8 cellular contexts compared by ENCODE assay signal in genomic region chr14:49623387-49623786, GRCh38. TPM values are rescaled to one million over a fixed set of nuclear protein-coding genes. Genes with fewer than 3 reads are reported as not detected.
A peak's percentile ranks its signal among the peaks of the same experiment; 100 is the strongest.
DNase-seq lines count a peak whose midpoint lies in the region; ATAC-seq, FAIRE-seq and TF ChIP-seq lines count a peak whose summit lies in the region.

No MANE protein-coding gene starts in this region.

- H3K4me1 Mint-ChIP-seq in activated naive CD8-positive, alpha-beta T cell (ENCODE audit: low read depth) = peaks cover 60% of the 10 kb centered on the region

- ATAC-seq in A549 (no peak), GM21619 (IDR thresholded peaks at IDR 0.05; ENCODE audit: unreplicated experiment) (no peak), pancreas (no peak)

- POLR2A ChIA-PET in A549 (lab: Yijun Ruan, JAX) = no interaction called here

- H3K9me3 Mint-ChIP-seq in activated naive CD8-positive, alpha-beta T cell (ENCODE audit: low read depth) = no peaks in the 10 kb centered on the region

- TF ChIP-seq RAD21 in A549 (conservative IDR thresholded peaks at IDR 0.05 in 1 of 2, IDR thresholded peaks at IDR 0.05 in 1 of 2) = no peak

- TF ChIP-seq EP300 in A549 (IDR thresholded peaks at IDR 0.05) = no peak

- H3K4me1 ChIP-seq in A549 (peaks cover 41% of the 10 kb centered on the region), HAP-1 (peaks cover 16% of the 10 kb centered on the region), keratinocyte (ENCODE audit: control insufficient read depth, extremely low read depth, insufficient read depth, low read length) (peaks cover 35% of the 10 kb centered on the region), pancreas (peaks cover 4 to 23% (median 18%) of the 10 kb centered on the region in 3 donors)

- CTCF ChIA-PET in A549 (lab: Yijun Ruan, JAX) = interaction anchor here (1.2 to 5.2 kb wide), 4 partner anchors 10 to 144 kb away, joined by 3 to 55 read pairs (median 5); partner anchors contain the start of genes DNAAF2, KLHDC2, LRR1 and RPS29

- no peak for TF ChIP-seq CTCF in A549 (IDR thresholded peaks at IDR 0.05)
- no peak for TF ChIP-seq CTCF in keratinocyte (optimal IDR thresholded peaks at IDR 0.05 in 1 of 3, IDR thresholded peaks at IDR 0.05 in 1 of 3, conservative IDR thresholded peaks at IDR 0.05 in 1 of 3; ENCODE audit: extremely low read depth in 1 of 3, insufficient read depth in 2 of 3, low read length in 3 of 3)
- TF ChIP-seq CTCF in GM10266 (IDR thresholded peaks at IDR 0.05; ENCODE audit: control insufficient read depth, insufficient read depth, low read depth, missing control alignments) = no peak
- no peak for TF ChIP-seq CTCF in pancreas (IDR thresholded peaks at IDR 0.05)

- FAIRE-seq in A549 (lab: Jason Lieb, UNC) (no peak), keratinocyte (lab: Jason Lieb, UNC) (no peak), pancreas (lab: Jason Lieb, UNC) (no peak)

- H3K4me3 Mint-ChIP-seq in activated naive CD8-positive, alpha-beta T cell = peak overlapping the region; percentile 97

- H3K9ac ChIP-seq in keratinocyte (ENCODE audit: control insufficient read depth, extremely low read depth, insufficient read depth, low read length) = peak overlapping the region; percentile 100

- no peaks in the 10 kb centered on the region for H3K27me3 ChIP-seq in HAP-1 (ENCODE audit: low read depth)
- H3K27me3 ChIP-seq in keratinocyte (ENCODE audit: control insufficient read depth, extremely low read depth, insufficient read depth, low read length) = no peaks in the 10 kb centered on the region
- H3K27me3 ChIP-seq in pancreas = no peaks in the 10 kb centered on the region

- H3K9me3 ChIP-seq in A549 (no peaks in the 10 kb centered on the region), HAP-1 (no peaks in the 10 kb centered on the region), keratinocyte (ENCODE audit: control insufficient read depth, low read depth, low read length) (no peaks in the 10 kb centered on the region), pancreas (no peaks in the 10 kb centered on the region)

- peaks cover 7% of the 10 kb centered on the region for H4K20me1 ChIP-seq in keratinocyte (ENCODE audit: control insufficient read depth, extremely low read depth, insufficient read depth, low read length)

- H3K79me2 ChIP-seq in keratinocyte (ENCODE audit: control insufficient read depth, insufficient read depth, low read length) = peaks cover 65% of the 10 kb centered on the region

- no peaks in the 10 kb centered on the region for H3K27me3 Mint-ChIP-seq in activated naive CD8-positive, alpha-beta T cell

- in situ Hi-C loops in HAP-1 (cut with MboI; ENCODE audit: low sequenced_read_pairs) = no loop called here

- no peak for TF ChIP-seq POLR2A in A549 (IDR thresholded peaks at IDR 0.05; ENCODE audit: low read length)

- H3K27ac Mint-ChIP-seq in activated naive CD8-positive, alpha-beta T cell = peak overlapping the region; percentile 75

- H3K4me3 ChIP-seq in A549 (no peak overlapping the region), HAP-1 (peak overlapping the region; percentile 83), keratinocyte (ENCODE audit: control insufficient read depth in 2 of 3, extremely low read depth in 1 of 3, insufficient read depth in 2 of 3, low read depth in 1 of 3, low read length in 3 of 3) (peak overlapping the region in 2 of 3 experiments; percentile 34 to 44), pancreas (peak overlapping the region in 2 of 4 donors; percentile 60 to 82)

- H3K36me3 ChIP-seq in HAP-1 (replicated peaks) (peaks cover 23% of the 10 kb centered on the region), keratinocyte (ENCODE audit: control insufficient read depth in 2 of 2, extremely low read depth in 1 of 2, insufficient read depth in 2 of 2, low read length in 2 of 2) (peaks cover 0 to 8% of the 10 kb centered on the region in 2 experiments), pancreas (no peaks in the 10 kb centered on the region)

- dilution Hi-C loops in keratinocyte (cut with MboI; ENCODE audit: extremely low pct_ligation_motif_present, low sequenced_read_pairs) = no loop called here

- no peak overlapping the region for H2AFZ ChIP-seq in keratinocyte (ENCODE audit: control insufficient read depth, low read length)

- H3K4me2 ChIP-seq in A549 = peak overlapping the region; percentile 94
- H3K4me2 ChIP-seq in keratinocyte (ENCODE audit: control insufficient read depth, extremely low read depth, insufficient read depth, low read depth, low read length) = peak overlapping the region; percentile 100

- no peaks in the 10 kb centered on the region for H3K9me1 ChIP-seq in keratinocyte (ENCODE audit: control insufficient read depth, extremely low read depth, insufficient read depth, low read length)

- DNase-seq in A549 (ENCODE audit: low read depth in 1 of 2, low spot score in 1 of 2) (no peak), HAP-1 (ENCODE audit: low spot score in 2 of 2) (no peak), keratinocyte (ENCODE audit: low read depth, low spot score) (no peak), GM10266 (ENCODE audit: extremely low spot score) (no peak), head of caudate nucleus (no peak), pancreas (no peak)

- H3K27ac ChIP-seq in A549 (no peak overlapping the region), keratinocyte (ENCODE audit: control insufficient read depth, insufficient read depth, low read length) (peak overlapping the region; percentile 99), pancreas (no peak overlapping the region)

- H3K36me3 Mint-ChIP-seq in activated naive CD8-positive, alpha-beta T cell = peaks cover 9% of the 10 kb centered on the region

- WGBS in A549 (ENCODE audit: missing lambda C conversion rate) = 51% methylated on average over 3 of the region's 3 CpGs
- 23 to 29% methylated on average over 3 of the region's 3 CpGs for WGBS in pancreas, 2 donors

- intact Hi-C loops in head of caudate nucleus (cut with DNase I) = no loop called here
- intact Hi-C loops in pancreas (cut with DNase I) = no loop called here

RNA-seq across cellular contexts. Expression of gene MGAT2, which starts 2.8 kb away (rescaled TPM):
- 33.0 and 35.6 TPM in 2 replicates for polyA plus RNA-seq in A549 (2011; rRNA removed)
- 15.2 and 17.9 TPM in 2 replicates for polyA plus RNA-seq in A549 (2012; cell fraction: cytosol; rRNA removed)
- 11.1 and 12.6 TPM in 2 replicates for polyA plus RNA-seq in A549 (2012; cell fraction: nucleus; rRNA removed)
- 26.7 to 27.0 TPM (median 26.9 TPM) in 3 replicates for polyA plus RNA-seq in A549 (2017; fragmentation: RNase III; extraction: RNeasy Plus Mini Kit Qiagen cat#74134 plus additional on column Dnase treatment)
- 15.6 and 18.5 TPM in 2 replicates for polyA minus RNA-seq in A549 (2011; rRNA and poly(A)+ RNA removed)
- 20.7 to 27.9 TPM (median 24.0 TPM) in 3 replicates for polyA plus RNA-seq in keratinocyte
- 5.4 TPM for polyA plus RNA-seq in keratinocyte (2011; ENCODE audit: low read depth)
- 16.4 and 24.0 TPM in 2 replicates for polyA plus RNA-seq in keratinocyte (2011; cell fraction: cytosol; rRNA removed)
- polyA plus RNA-seq in keratinocyte (2011; cell fraction: nucleus; rRNA removed) = 22.6 and 25.3 TPM in 2 replicates
- 6.4 and 26.0 TPM in 2 replicates for polyA plus RNA-seq in keratinocyte (2012; ENCODE audit: low replicate concordance)
- polyA minus RNA-seq in keratinocyte = 6.5 to 20.8 TPM (median 17.6 TPM) in 3 replicates
- 27.8 TPM for polyA minus RNA-seq in keratinocyte (2011; cell fraction: cytosol; rRNA and poly(A)+ RNA removed)
- 18.5 and 23.4 TPM in 2 replicates for polyA minus RNA-seq in keratinocyte (2011; cell fraction: nucleus; rRNA and poly(A)+ RNA removed)
- total RNA-seq in pancreas = 10 to 100 TPM; 13.1 to 26.7 (median 20.7) TPM
- polyA plus RNA-seq in pancreas = 10 to 100 TPM in 1 of 2 donors, 1 to 10 TPM in 1; 8.9 to 12.0 TPM

RNA-seq across cellular contexts. Expression of gene RPL36AL, which starts 3.0 kb away (rescaled TPM):
- 280 and 390 TPM in 2 replicates for polyA plus RNA-seq in A549 (2011; rRNA removed)
- 272 and 403 TPM in 2 replicates for polyA plus RNA-seq in A549 (2012; cell fraction: cytosol; rRNA removed)
- polyA plus RNA-seq in A549 (2012; cell fraction: nucleus; rRNA removed) = 46.2 and 69.2 TPM in 2 replicates
- 454 to 469 TPM (median 468 TPM) in 3 replicates for polyA plus RNA-seq in A549 (2017; fragmentation: RNase III; extraction: RNeasy Plus Mini Kit Qiagen cat#74134 plus additional on column Dnase treatment)
- 40.4 and 50.3 TPM in 2 replicates for polyA minus RNA-seq in A549 (2011; rRNA and poly(A)+ RNA removed)
- 185 to 407 TPM (median 327 TPM) in 3 replicates for polyA plus RNA-seq in keratinocyte
- polyA plus RNA-seq in keratinocyte (2011; ENCODE audit: low read depth) = 187 TPM
- polyA plus RNA-seq in keratinocyte (2011; cell fraction: cytosol; rRNA removed) = 455 and 462 TPM in 2 replicates
- polyA plus RNA-seq in keratinocyte (2011; cell fraction: nucleus; rRNA removed) = 141 and 184 TPM in 2 replicates
- polyA plus RNA-seq in keratinocyte (2012; ENCODE audit: low replicate concordance) = 408 and 526 TPM in 2 replicates
- 8.6 to 130 TPM (median 79.2 TPM) in 3 replicates for polyA minus RNA-seq in keratinocyte
- 76.0 TPM for polyA minus RNA-seq in keratinocyte (2011; cell fraction: cytosol; rRNA and poly(A)+ RNA removed)
- 17.8 and 27.2 TPM in 2 replicates for polyA minus RNA-seq in keratinocyte (2011; cell fraction: nucleus; rRNA and poly(A)+ RNA removed)
- 100 to 1,000 TPM in 5 of 6 donors, 10 to 100 TPM in 1; 81.3 to 219 (median 128) TPM for total RNA-seq in pancreas
- polyA plus RNA-seq in pancreas = 100 to 1,000 TPM; 361 to 388 TPM

RNA-seq across cellular contexts. Expression of gene DNAAF2, which starts 11.7 kb away (rescaled TPM):
- 10.5 and 14.1 TPM in 2 replicates for polyA plus RNA-seq in A549 (2011; rRNA removed)
- 10.3 and 10.5 TPM in 2 replicates for polyA plus RNA-seq in A549 (2012; cell fraction: cytosol; rRNA removed)
- 9.0 and 13.2 TPM in 2 replicates for polyA plus RNA-seq in A549 (2012; cell fraction: nucleus; rRNA removed)
- 10.8 to 12.1 TPM (median 11.9 TPM) in 3 replicates for polyA plus RNA-seq in A549 (2017; fragmentation: RNase III; extraction: RNeasy Plus Mini Kit Qiagen cat#74134 plus additional on column Dnase treatment)
- polyA minus RNA-seq in A549 (2011; rRNA and poly(A)+ RNA removed) = 2.0 and 2.1 TPM in 2 replicates
- polyA plus RNA-seq in keratinocyte = 6.5 to 9.5 TPM (median 6.9 TPM) in 3 replicates
- 7.9 TPM for polyA plus RNA-seq in keratinocyte (2011; ENCODE audit: low read depth)
- 6.8 and 9.7 TPM in 2 replicates for polyA plus RNA-seq in keratinocyte (2011; cell fraction: cytosol; rRNA removed)
- polyA plus RNA-seq in keratinocyte (2011; cell fraction: nucleus; rRNA removed) = 4.2 and 6.2 TPM in 2 replicates
- 5.9 and 7.1 TPM in 2 replicates for polyA plus RNA-seq in keratinocyte (2012; ENCODE audit: low replicate concordance)
- polyA minus RNA-seq in keratinocyte = 0.56 to 2.7 TPM (median 1.3 TPM) in 3 replicates
- polyA minus RNA-seq in keratinocyte (2011; cell fraction: cytosol; rRNA and poly(A)+ RNA removed) = 11.7 TPM
- 2.3 and 3.0 TPM in 2 replicates for polyA minus RNA-seq in keratinocyte (2011; cell fraction: nucleus; rRNA and poly(A)+ RNA removed)
- total RNA-seq in pancreas = 1 to 10 TPM; 3.3 to 5.4 (median 4.1) TPM
- polyA plus RNA-seq in pancreas = 1 to 10 TPM; 3.2 to 4.8 TPM

RNA-seq across cellular contexts. Expression of gene LRR1, which starts 24.6 kb away (rescaled TPM):
- 34.6 and 50.7 TPM in 2 replicates for polyA plus RNA-seq in A549 (2011; rRNA removed)
- 40.2 and 40.9 TPM in 2 replicates for polyA plus RNA-seq in A549 (2012; cell fraction: cytosol; rRNA removed)
- 13.3 and 15.5 TPM in 2 replicates for polyA plus RNA-seq in A549 (2012; cell fraction: nucleus; rRNA removed)
- 48.4 to 53.5 TPM (median 52.8 TPM) in 3 replicates for polyA plus RNA-seq in A549 (2017; fragmentation: RNase III; extraction: RNeasy Plus Mini Kit Qiagen cat#74134 plus additional on column Dnase treatment)
- 7.0 and 9.7 TPM in 2 replicates for polyA minus RNA-seq in A549 (2011; rRNA and poly(A)+ RNA removed)
- polyA plus RNA-seq in keratinocyte = 10.9 to 22.7 TPM (median 14.1 TPM) in 3 replicates
- polyA plus RNA-seq in keratinocyte (2011; ENCODE audit: low read depth) = 2.0 TPM
- 10.6 and 18.1 TPM in 2 replicates for polyA plus RNA-seq in keratinocyte (2011; cell fraction: cytosol; rRNA removed)
- polyA plus RNA-seq in keratinocyte (2011; cell fraction: nucleus; rRNA removed) = 9.2 and 11.7 TPM in 2 replicates
- polyA plus RNA-seq in keratinocyte (2012; ENCODE audit: low replicate concordance) = 8.0 and 17.0 TPM in 2 replicates
- 4.0 to 11.4 TPM (median 4.8 TPM) in 3 replicates for polyA minus RNA-seq in keratinocyte
- polyA minus RNA-seq in keratinocyte (2011; cell fraction: cytosol; rRNA and poly(A)+ RNA removed) = 8.2 TPM
- 2.9 and 3.3 TPM in 2 replicates for polyA minus RNA-seq in keratinocyte (2011; cell fraction: nucleus; rRNA and poly(A)+ RNA removed)
- total RNA-seq in pancreas = 1 to 10 TPM; 2.7 to 7.2 (median 3.8) TPM
- polyA plus RNA-seq in pancreas = 1 to 10 TPM; 2.5 to 5.9 TPM

RNA-seq across cellular contexts. Expression of gene RPS29, which starts 37.2 kb away (rescaled TPM):
- polyA plus RNA-seq in A549 (2011; rRNA removed) (3,909 and 5,167 TPM in 2 replicates), A549 (2017; fragmentation: RNase III; extraction: RNeasy Plus Mini Kit Qiagen cat#74134 plus additional on column Dnase treatment) (3,539 to 3,858 TPM (median 3,692 TPM) in 3 replicates), keratinocyte (3,884 to 7,725 TPM (median 4,926 TPM) in 3 replicates), pancreas (1,000 to 10,000 TPM in 1 of 2 donors, 100 to 1,000 TPM in 1; 722 to 2,449 TPM)
- polyA plus RNA-seq in A549 (2012; cell fraction: cytosol; rRNA removed) = 10,276 and 13,870 TPM in 2 replicates
- polyA plus RNA-seq in A549 (2012; cell fraction: nucleus; rRNA removed) = 7,114 and 8,546 TPM in 2 replicates
- polyA minus RNA-seq in A549 (2011; rRNA and poly(A)+ RNA removed) = 1,093 and 1,224 TPM in 2 replicates
- 515 TPM for polyA plus RNA-seq in keratinocyte (2011; ENCODE audit: low read depth)
- polyA plus RNA-seq in keratinocyte (2011; cell fraction: cytosol; rRNA removed) = 5,462 and 6,103 TPM in 2 replicates
- 1,833 and 2,478 TPM in 2 replicates for polyA plus RNA-seq in keratinocyte (2011; cell fraction: nucleus; rRNA removed)
- 4,436 and 8,040 TPM in 2 replicates for polyA plus RNA-seq in keratinocyte (2012; ENCODE audit: low replicate concordance)
- 786 to 845 TPM (median 811 TPM) in 3 replicates for polyA minus RNA-seq in keratinocyte
- polyA minus RNA-seq in keratinocyte (2011; cell fraction: cytosol; rRNA and poly(A)+ RNA removed) = 924 TPM
- 146 and 147 TPM in 2 replicates for polyA minus RNA-seq in keratinocyte (2011; cell fraction: nucleus; rRNA and poly(A)+ RNA removed)
- total RNA-seq in pancreas = 1,000 to 10,000 TPM in 1 of 6 donors, 100 to 1,000 TPM in 5; 551 to 1,011 (median 688) TPM
